In genomic region chr2:54429811-54430600, GRCh38 we compare ENCODE assay signal across 3 cellular contexts.
TF ChIP-seq lines count a peak whose summit lies in the region.

No MANE protein-coding gene starts in this region.

TF ChIP-seq in SK-N-SH, 30 proteins besides CTCF, POLR2A, EP300 and RAD21 (continued from another document):
- TF ChIP-seq, protein P1, sequence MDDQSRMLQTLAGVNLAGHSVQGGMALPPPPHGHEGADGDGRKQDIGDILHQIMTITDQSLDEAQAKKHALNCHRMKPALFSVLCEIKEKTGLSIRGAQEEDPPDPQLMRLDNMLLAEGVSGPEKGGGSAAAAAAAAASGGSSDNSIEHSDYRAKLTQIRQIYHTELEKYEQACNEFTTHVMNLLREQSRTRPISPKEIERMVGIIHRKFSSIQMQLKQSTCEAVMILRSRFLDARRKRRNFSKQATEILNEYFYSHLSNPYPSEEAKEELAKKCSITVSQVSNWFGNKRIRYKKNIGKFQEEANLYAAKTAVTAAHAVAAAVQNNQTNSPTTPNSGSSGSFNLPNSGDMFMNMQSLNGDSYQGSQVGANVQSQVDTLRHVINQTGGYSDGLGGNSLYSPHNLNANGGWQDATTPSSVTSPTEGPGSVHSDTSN (IDR thresholded peaks at IDR 0.05): no peak
- no peak for TF ChIP-seq GATA2 (CRISPR knock-in tag; IDR thresholded peaks at IDR 0.05)
- no peak for TF ChIP-seq SMC3 (IDR thresholded peaks at IDR 0.05; ENCODE audit: low read depth, low read length)
- TF ChIP-seq, protein P2, sequence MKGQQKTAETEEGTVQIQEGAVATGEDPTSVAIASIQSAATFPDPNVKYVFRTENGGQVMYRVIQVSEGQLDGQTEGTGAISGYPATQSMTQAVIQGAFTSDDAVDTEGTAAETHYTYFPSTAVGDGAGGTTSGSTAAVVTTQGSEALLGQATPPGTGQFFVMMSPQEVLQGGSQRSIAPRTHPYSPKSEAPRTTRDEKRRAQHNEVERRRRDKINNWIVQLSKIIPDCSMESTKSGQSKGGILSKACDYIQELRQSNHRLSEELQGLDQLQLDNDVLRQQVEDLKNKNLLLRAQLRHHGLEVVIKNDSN (IDR thresholded peaks at IDR 0.05; ENCODE audit: borderline replicate concordance, low read depth): peak; percentile 32; the same call in 1 of the 2 replicates

TF ChIP-seq in SK-N-SH treated with all-trans-retinoic acid at 6 μM for 48 hours, 23 proteins besides CTCF, POLR2A, EP300 and RAD21 (continued from another document and continues in another):
- TF ChIP-seq, protein P3, sequence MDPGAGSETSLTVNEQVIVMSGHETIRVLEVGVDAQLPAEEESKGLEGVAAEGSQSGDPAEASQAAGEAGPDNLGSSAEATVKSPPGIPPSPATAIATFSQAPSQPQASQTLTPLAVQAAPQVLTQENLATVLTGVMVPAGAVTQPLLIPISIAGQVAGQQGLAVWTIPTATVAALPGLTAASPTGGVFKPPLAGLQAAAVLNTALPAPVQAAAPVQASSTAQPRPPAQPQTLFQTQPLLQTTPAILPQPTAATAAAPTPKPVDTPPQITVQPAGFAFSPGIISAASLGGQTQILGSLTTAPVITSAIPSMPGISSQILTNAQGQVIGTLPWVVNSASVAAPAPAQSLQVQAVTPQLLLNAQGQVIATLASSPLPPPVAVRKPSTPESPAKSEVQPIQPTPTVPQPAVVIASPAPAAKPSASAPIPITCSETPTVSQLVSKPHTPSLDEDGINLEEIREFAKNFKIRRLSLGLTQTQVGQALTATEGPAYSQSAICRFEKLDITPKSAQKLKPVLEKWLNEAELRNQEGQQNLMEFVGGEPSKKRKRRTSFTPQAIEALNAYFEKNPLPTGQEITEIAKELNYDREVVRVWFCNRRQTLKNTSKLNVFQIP (CRISPR knock-in tag; IDR thresholded peaks at IDR 0.05; ENCODE audit: borderline replicate concordance, low read depth): no peak
- TF ChIP-seq ZFP3 (CRISPR knock-in tag; IDR thresholded peaks at IDR 0.05) (no peak), ARNTL (CRISPR knock-in tag; IDR thresholded peaks at IDR 0.05; ENCODE audit: borderline replicate concordance, low read depth) (no peak), RARB (CRISPR knock-in tag; IDR thresholded peaks at IDR 0.05) (no peak), ZNF565 (CRISPR knock-in tag; conservative IDR thresholded peaks at IDR 0.05; ENCODE audit: low read depth) (no peak), ZFP30 (CRISPR knock-in tag; IDR thresholded peaks at IDR 0.05) (no peak), OSR1 (CRISPR knock-in tag; IDR thresholded peaks at IDR 0.05) (no peak), ZNF70 (CRISPR knock-in tag; IDR thresholded peaks at IDR 0.05) (no peak), GLIS3 (CRISPR knock-in tag; IDR thresholded peaks at IDR 0.05) (no peak), ZC3H10 (CRISPR knock-in tag; IDR thresholded peaks at IDR 0.05) (no peak), ESRRG (CRISPR knock-in tag; IDR thresholded peaks at IDR 0.05) (no peak), PPARA (CRISPR knock-in tag; IDR thresholded peaks at IDR 0.05; ENCODE audit: borderline replicate concordance) (no peak), SNAI2 (CRISPR knock-in tag; IDR thresholded peaks at IDR 0.05) (no peak), ZNF8 (CRISPR knock-in tag; IDR thresholded peaks at IDR 0.05) (no peak)
- TF ChIP-seq, protein P4, sequence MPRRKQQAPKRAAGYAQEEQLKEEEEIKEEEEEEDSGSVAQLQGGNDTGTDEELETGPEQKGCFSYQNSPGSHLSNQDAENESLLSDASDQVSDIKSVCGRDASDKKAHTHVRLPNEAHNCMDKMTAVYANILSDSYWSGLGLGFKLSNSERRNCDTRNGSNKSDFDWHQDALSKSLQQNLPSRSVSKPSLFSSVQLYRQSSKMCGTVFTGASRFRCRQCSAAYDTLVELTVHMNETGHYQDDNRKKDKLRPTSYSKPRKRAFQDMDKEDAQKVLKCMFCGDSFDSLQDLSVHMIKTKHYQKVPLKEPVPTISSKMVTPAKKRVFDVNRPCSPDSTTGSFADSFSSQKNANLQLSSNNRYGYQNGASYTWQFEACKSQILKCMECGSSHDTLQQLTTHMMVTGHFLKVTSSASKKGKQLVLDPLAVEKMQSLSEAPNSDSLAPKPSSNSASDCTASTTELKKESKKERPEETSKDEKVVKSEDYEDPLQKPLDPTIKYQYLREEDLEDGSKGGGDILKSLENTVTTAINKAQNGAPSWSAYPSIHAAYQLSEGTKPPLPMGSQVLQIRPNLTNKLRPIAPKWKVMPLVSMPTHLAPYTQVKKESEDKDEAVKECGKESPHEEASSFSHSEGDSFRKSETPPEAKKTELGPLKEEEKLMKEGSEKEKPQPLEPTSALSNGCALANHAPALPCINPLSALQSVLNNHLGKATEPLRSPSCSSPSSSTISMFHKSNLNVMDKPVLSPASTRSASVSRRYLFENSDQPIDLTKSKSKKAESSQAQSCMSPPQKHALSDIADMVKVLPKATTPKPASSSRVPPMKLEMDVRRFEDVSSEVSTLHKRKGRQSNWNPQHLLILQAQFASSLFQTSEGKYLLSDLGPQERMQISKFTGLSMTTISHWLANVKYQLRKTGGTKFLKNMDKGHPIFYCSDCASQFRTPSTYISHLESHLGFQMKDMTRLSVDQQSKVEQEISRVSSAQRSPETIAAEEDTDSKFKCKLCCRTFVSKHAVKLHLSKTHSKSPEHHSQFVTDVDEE (CRISPR knock-in tag; IDR thresholded peaks at IDR 0.05): no peak
- TF ChIP-seq, protein P5, sequence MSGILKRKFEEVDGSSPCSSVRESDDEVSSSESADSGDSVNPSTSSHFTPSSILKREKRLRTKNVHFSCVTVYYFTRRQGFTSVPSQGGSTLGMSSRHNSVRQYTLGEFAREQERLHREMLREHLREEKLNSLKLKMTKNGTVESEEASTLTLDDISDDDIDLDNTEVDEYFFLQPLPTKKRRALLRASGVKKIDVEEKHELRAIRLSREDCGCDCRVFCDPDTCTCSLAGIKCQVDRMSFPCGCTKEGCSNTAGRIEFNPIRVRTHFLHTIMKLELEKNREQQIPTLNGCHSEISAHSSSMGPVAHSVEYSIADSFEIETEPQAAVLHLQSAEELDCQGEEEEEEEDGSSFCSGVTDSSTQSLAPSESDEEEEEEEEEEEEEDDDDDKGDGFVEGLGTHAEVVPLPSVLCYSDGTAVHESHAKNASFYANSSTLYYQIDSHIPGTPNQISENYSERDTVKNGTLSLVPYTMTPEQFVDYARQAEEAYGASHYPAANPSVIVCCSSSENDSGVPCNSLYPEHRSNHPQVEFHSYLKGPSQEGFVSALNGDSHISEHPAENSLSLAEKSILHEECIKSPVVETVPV (CRISPR knock-in tag; IDR thresholded peaks at IDR 0.05): no peak
- TF ChIP-seq, protein P6, sequence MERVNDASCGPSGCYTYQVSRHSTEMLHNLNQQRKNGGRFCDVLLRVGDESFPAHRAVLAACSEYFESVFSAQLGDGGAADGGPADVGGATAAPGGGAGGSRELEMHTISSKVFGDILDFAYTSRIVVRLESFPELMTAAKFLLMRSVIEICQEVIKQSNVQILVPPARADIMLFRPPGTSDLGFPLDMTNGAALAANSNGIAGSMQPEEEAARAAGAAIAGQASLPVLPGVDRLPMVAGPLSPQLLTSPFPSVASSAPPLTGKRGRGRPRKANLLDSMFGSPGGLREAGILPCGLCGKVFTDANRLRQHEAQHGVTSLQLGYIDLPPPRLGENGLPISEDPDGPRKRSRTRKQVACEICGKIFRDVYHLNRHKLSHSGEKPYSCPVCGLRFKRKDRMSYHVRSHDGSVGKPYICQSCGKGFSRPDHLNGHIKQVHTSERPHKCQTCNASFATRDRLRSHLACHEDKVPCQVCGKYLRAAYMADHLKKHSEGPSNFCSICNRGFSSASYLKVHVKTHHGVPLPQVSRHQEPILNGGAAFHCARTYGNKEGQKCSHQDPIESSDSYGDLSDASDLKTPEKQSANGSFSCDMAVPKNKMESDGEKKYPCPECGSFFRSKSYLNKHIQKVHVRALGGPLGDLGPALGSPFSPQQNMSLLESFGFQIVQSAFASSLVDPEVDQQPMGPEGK (CRISPR knock-in tag; IDR thresholded peaks at IDR 0.05; ENCODE audit: borderline replicate concordance): no peak

TF ChIP-seq in K562, 482 proteins besides CTCF, POLR2A, EP300 and RAD21 (continued from another document and continues in another):
- peak; percentile 65 for TF ChIP-seq MGA (IDR thresholded peaks at IDR 0.05)
- TF ChIP-seq, protein P7, sequence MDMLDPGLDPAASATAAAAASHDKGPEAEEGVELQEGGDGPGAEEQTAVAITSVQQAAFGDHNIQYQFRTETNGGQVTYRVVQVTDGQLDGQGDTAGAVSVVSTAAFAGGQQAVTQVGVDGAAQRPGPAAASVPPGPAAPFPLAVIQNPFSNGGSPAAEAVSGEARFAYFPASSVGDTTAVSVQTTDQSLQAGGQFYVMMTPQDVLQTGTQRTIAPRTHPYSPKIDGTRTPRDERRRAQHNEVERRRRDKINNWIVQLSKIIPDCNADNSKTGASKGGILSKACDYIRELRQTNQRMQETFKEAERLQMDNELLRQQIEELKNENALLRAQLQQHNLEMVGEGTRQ (CRISPR knock-in tag; IDR thresholded peaks at IDR 0.05): peak; percentile 95
- no peak for TF ChIP-seq KDM4B (IDR thresholded peaks at IDR 0.05; ENCODE audit: borderline replicate concordance in 2 of 2, low read depth in 1 of 2)
- TF ChIP-seq SMAD4 (CRISPR knock-in tag; conservative IDR thresholded peaks at IDR 0.05): peak; percentile 38; the same call in 1 of the 2 replicates
- TF ChIP-seq CBFA2T2 (conservative IDR thresholded peaks at IDR 0.05): 0 out of 2 replicates have a peak, but pooled peaks have one; percentile 12
- TF ChIP-seq ZNF395 (CRISPR knock-in tag; IDR thresholded peaks at IDR 0.05): 0 out of 2 replicates have a peak, but pooled peaks have one; percentile 40
- no peak for TF ChIP-seq WHSC1 (IDR thresholded peaks at IDR 0.05; ENCODE audit: low read length)
- TF ChIP-seq, protein P2 (CRISPR knock-in tag; IDR thresholded peaks at IDR 0.05): peak; percentile 92
